ENCODE assay signal across 8 cellular contexts in the genomic region with DNA sequence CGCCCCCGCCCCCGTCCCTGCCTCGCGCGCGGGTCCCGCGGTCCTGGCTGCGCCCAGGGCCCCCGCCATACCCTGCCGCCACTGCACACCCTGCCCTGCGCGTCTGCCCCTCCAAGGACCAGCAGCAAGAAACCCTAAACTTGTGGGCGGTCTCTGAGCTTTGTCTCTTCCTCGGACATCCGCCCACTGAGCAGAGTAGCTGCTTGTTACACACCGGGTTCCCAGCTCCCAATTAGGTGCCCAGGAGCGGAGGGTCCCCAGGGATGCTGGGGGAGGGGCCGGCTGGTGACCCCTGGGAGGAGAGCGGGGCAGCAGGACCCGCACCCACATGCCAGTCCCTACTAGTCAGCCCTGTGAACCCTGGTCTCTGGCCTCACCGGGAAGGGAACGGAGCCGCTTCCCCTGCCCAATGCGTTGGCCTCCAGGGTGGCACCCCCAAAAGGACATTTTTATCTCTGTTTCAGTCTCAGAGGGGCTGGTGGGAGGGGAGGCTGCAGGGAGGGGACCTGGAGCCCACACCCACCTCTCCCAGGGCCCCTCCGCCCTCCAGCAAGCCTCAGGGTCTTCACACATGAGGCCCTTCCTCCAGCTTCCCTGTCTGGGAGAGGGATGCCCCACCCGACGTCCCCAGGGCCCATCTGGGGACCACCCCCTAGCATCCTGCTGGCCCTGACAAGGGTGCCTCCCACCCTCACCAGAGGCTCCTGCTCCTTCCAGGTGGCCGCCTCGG. TPM values are rescaled to one million over a fixed set of nuclear protein-coding genes. Genes with fewer than 3 reads are reported as not detected.
A peak's percentile ranks its signal among the peaks of the same experiment; 100 is the strongest.
DNase-seq lines count a peak whose midpoint lies in the region; ATAC-seq and TF ChIP-seq lines count a peak whose summit lies in the region.

No MANE protein-coding gene starts in this region.

- DNase-seq in T-helper 1 cell (no peak), T-helper 17 cell (no peak), WERI-Rb-1 (no peak), anterior cingulate cortex (lab: John Stamatoyannopoulos, UW) (no peak)
- DNase-seq in stimulated activated naive B cell treated with anti-CD40 and anti-IgM and Interleukin-4, amounts not matched to agents 10 μg/mL and 1 μg/mL and 100 μg/mL, for 72 hours = no peak
- no peak for DNase-seq in stimulated activated CD4-positive, alpha-beta T cell treated with anti-CD3 and anti-CD28 coated beads, Interleukin-4, amount 100 ng/mL, for 24 hours

- H3K9me3 Mint-ChIP-seq in T-helper 1 cell treated with Interleukin-12 subunit alpha and Interleukin-12 subunit beta and Interleukin-4 antibody, amounts not matched to agents 30 μg/mL and 1 μg/mL, for 36 hours = no peaks in the 10 kb centered on the region
- H3K9me3 Mint-ChIP-seq in stimulated activated naive B cell treated with anti-CD40 and anti-IgM and Interleukin-4, amounts not matched to agents 10 μg/mL and 1 μg/mL and 100 μg/mL, for 72 hours = no peaks in the 10 kb centered on the region

- H3K9ac ChIP-seq in iPS-18a (ENCODE audit: low read length) = peak overlapping the region; percentile 12

- H3K4me1 Mint-ChIP-seq in T-helper 1 cell treated with Interleukin-12 subunit alpha and Interleukin-12 subunit beta and Interleukin-4 antibody, amounts not matched to agents 30 μg/mL and 1 μg/mL, for 36 hours (ENCODE audit: low read depth) = peaks cover 14% of the 10 kb centered on the region
- peaks cover 23% of the 10 kb centered on the region for H3K4me1 Mint-ChIP-seq in T-helper 17 cell
- peaks cover 20 to 35% of the 10 kb centered on the region in 2 donors for H3K4me1 Mint-ChIP-seq in stimulated activated naive B cell treated with anti-CD40 and anti-IgM and Interleukin-4, amounts not matched to agents 10 μg/mL and 1 μg/mL and 100 μg/mL, for 72 hours

- H3K27ac Mint-ChIP-seq in T-helper 1 cell treated with Interleukin-12 subunit alpha and Interleukin-12 subunit beta and Interleukin-4 antibody, amounts not matched to agents 30 μg/mL and 1 μg/mL, for 36 hours = peak overlapping the region; percentile 81
- H3K27ac Mint-ChIP-seq in T-helper 17 cell = peak overlapping the region; percentile 84
- H3K27ac Mint-ChIP-seq in stimulated activated naive B cell treated with anti-CD40 and anti-IgM and Interleukin-4, amounts not matched to agents 10 μg/mL and 1 μg/mL and 100 μg/mL, for 72 hours = peak overlapping the region; percentile 25

- H3K4me3 Mint-ChIP-seq in T-helper 1 cell treated with Interleukin-12 subunit alpha and Interleukin-12 subunit beta and Interleukin-4 antibody, amounts not matched to agents 30 μg/mL and 1 μg/mL, for 36 hours = peak overlapping the region; percentile 57
- H3K4me3 Mint-ChIP-seq in T-helper 17 cell = peak overlapping the region; percentile 78
- peak overlapping the region; percentile 71 to 80 for H3K4me3 Mint-ChIP-seq in stimulated activated naive B cell treated with anti-CD40 and anti-IgM and Interleukin-4, amounts not matched to agents 10 μg/mL and 1 μg/mL and 100 μg/mL, for 72 hours

- H3K36me3 ChIP-seq in iPS-18a (ENCODE audit: control insufficient read depth, low read depth, low read length) (no peaks in the 10 kb centered on the region), WERI-Rb-1 (peaks cover 5% of the 10 kb centered on the region)

- peak overlapping the region; percentile 59 for H3K4me3 ChIP-seq in iPS-18a (ENCODE audit: low read length)
- no peak overlapping the region for H3K4me3 ChIP-seq in WERI-Rb-1 (ENCODE audit: low read depth, low read length)

- peaks cover 3% of the 10 kb centered on the region for H3K36me3 Mint-ChIP-seq in T-helper 1 cell treated with Interleukin-12 subunit alpha and Interleukin-12 subunit beta and Interleukin-4 antibody, amounts not matched to agents 30 μg/mL and 1 μg/mL, for 36 hours (ENCODE audit: low read depth)
- peaks cover 6% of the 10 kb centered on the region for H3K36me3 Mint-ChIP-seq in T-helper 17 cell (ENCODE audit: low read depth)
- peaks cover 2 to 6% of the 10 kb centered on the region in 2 donors for H3K36me3 Mint-ChIP-seq in stimulated activated naive B cell treated with anti-CD40 and anti-IgM and Interleukin-4, amounts not matched to agents 10 μg/mL and 1 μg/mL and 100 μg/mL, for 72 hours

- peaks cover 16% of the 10 kb centered on the region for H3K27me3 Mint-ChIP-seq in T-helper 1 cell treated with Interleukin-12 subunit alpha and Interleukin-12 subunit beta and Interleukin-4 antibody, amounts not matched to agents 30 μg/mL and 1 μg/mL, for 36 hours (ENCODE audit: low read depth)
- H3K27me3 Mint-ChIP-seq in T-helper 17 cell = no peaks in the 10 kb centered on the region
- H3K27me3 Mint-ChIP-seq in stimulated activated naive B cell treated with anti-CD40 and anti-IgM and Interleukin-4, amounts not matched to agents 10 μg/mL and 1 μg/mL and 100 μg/mL, for 72 hours = no peaks in the 10 kb centered on the region

- no peak for TF ChIP-seq CTCF in WERI-Rb-1 (IDR thresholded peaks at IDR 0.05; ENCODE audit: low read depth, low read length)

- H3K27me3 ChIP-seq in iPS-18a (ENCODE audit: control insufficient read depth, insufficient read depth, low read length) (no peaks in the 10 kb centered on the region), WERI-Rb-1 (ENCODE audit: insufficient read depth, low read depth, severe bottlenecking) (no peaks in the 10 kb centered on the region)

- ATAC-seq in T-helper 17 cell = no peak
- no peak for ATAC-seq in stimulated activated naive B cell treated with anti-CD40 and anti-IgM and Interleukin-4, amounts not matched to agents 10 μg/mL and 1 μg/mL and 100 μg/mL, for 72 hours (replicated peaks)

- H3K9me3 ChIP-seq in T-helper 17 cell (ENCODE audit: control insufficient read depth, low read length, poor library complexity, severe bottlenecking) (no peaks in the 10 kb centered on the region), iPS-18a (ENCODE audit: control insufficient read depth, low read depth, low read length) (no peaks in the 10 kb centered on the region), WERI-Rb-1 (ENCODE audit: severe bottlenecking) (no peaks in the 10 kb centered on the region)

- H3K4me1 ChIP-seq in iPS-18a (ENCODE audit: control insufficient read depth, low read depth, low read length) = no peaks in the 10 kb centered on the region

- H3K27ac ChIP-seq in iPS-18a (ENCODE audit: low read length) (no peak overlapping the region), WERI-Rb-1 (no peak overlapping the region)

RNA-seq across cellular contexts. Expression of a gene that starts 10.5 kb away (rescaled TPM):
- 10 to 100 TPM; 51.0 to 67.4 TPM for total RNA-seq in T-helper 17 cell

RNA-seq across cellular contexts. Expression of a gene that starts 15.4 kb away (rescaled TPM):
- total RNA-seq in T-helper 17 cell = 10 to 100 TPM; 30.7 to 35.0 TPM

RNA-seq across cellular contexts. Expression of a gene that starts 15.8 kb away (rescaled TPM):
- total RNA-seq in T-helper 17 cell = 10 to 100 TPM; 17.3 to 21.0 TPM

RNA-seq across cellular contexts. Expression of a gene that starts 53.8 kb away (rescaled TPM):
- total RNA-seq in T-helper 17 cell = not detected

Comparison
In these comparisons a context has a peak if more than half of its experiments do, and no peak if none do; other contexts are left out.
1. H3K27ac Mint-ChIP-seq: peak in every context shown above with its lines; median percentile 84 in T-helper 17 cell; 81 in T-helper 1 cell treated with Interleukin-12 subunit alpha and Interleukin-12 subunit beta and Interleukin-4 antibody, amounts not matched to agents 30 μg/mL and 1 μg/mL, for 36 hours; 25 in stimulated activated naive B cell treated with anti-CD40 and anti-IgM and Interleukin-4, amounts not matched to agents 10 μg/mL and 1 μg/mL and 100 μg/mL, for 72 hours.